ENCODE assay signal across 8 cellular contexts in the genomic region with DNA sequence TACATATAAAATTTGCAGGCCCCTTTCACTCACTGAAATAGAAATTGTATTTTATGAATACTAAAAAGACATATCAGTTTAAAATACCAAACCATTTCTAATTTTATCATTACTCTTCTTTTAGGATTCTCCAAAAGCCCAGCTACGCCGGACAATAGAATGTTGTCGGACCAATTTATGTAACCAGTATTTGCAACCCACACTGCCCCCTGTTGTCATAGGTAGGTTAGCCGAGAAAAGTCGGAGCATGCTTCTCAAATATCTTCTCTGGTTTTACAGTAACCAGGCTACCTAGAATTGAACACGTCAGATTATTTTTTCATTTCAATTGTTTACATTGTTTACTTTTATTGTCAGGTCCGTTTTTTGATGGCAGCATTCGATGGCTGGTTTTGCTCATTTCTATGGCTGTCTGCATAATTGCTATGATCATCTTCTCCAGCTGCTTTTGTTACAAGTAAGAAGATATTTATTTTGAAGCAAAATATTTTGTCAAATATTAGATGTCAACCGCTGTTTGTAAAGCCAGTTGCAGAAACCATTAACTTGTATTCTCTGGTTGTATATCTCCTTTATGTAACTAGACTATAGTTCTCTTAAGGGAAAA. TPM values are rescaled to one million over a fixed set of nuclear protein-coding genes. Genes with fewer than 3 reads are reported as not detected.
A peak's percentile ranks its signal among the peaks of the same experiment; 100 is the strongest.
DNase-seq lines count a peak whose midpoint lies in the region; ATAC-seq and TF ChIP-seq lines count a peak whose summit lies in the region.

No MANE protein-coding gene starts in this region.

- POLR2A ChIA-PET in AG04450 (lab: Yijun Ruan, JAX) (no interaction called here), activated B cell treated with CpG ODN at 0.5 μM for 24 hours (lab: Charles Lee) (interaction anchor here (1.3 to 1.7 kb wide), 2 partner anchors 188 to 500 kb away, joined by 4 to 9 read pairs; no protein-coding TSS in a partner anchor)

- H3K9me3 ChIP-seq in AG04450 (ENCODE audit: control insufficient read depth, insufficient read depth, low read length) = no peaks in the 10 kb centered on the region
- no peaks in the 10 kb centered on the region for H3K9me3 ChIP-seq in testis

- peaks cover 11% of the 10 kb centered on the region for H3K4me1 ChIP-seq in testis

- no peaks in the 10 kb centered on the region for H3K36me3 ChIP-seq in testis (ENCODE audit: low read depth, missing control alignments)

- H3K27me3 Mint-ChIP-seq in activated B cell treated with CpG ODN at 0.5 μM for 24 hours = no peaks in the 10 kb centered on the region

- H3K36me3 Mint-ChIP-seq in activated B cell treated with CpG ODN at 0.5 μM for 24 hours (ENCODE audit: low read depth) = peaks cover 6% of the 10 kb centered on the region

- H3K4me1 Mint-ChIP-seq in activated B cell treated with CpG ODN at 0.5 μM for 24 hours = no peaks in the 10 kb centered on the region

- TF ChIP-seq POLR2A in erythroblast (IDR thresholded peaks at IDR 0.05; ENCODE audit: low read length) = no peak
- TF ChIP-seq POLR2A in testis (IDR thresholded peaks at IDR 0.05) = no peak

- WGBS in testis, 2 donors = 27 to 34% methylated on average over 9 of the region's 9 CpGs

- no peak overlapping the region for H3K27ac Mint-ChIP-seq in activated B cell treated with CpG ODN at 0.5 μM for 24 hours

- DNase-seq in AG04450 (ENCODE audit: low read depth, low spot score) (no peak), NCI-H1694 (lab: John Stamatoyannopoulos, UW) (peak; percentile 17), activated B cell treated with CpG ODN at 0.5 μM for 24 hours (no peak), erythroblast (lab: John Stamatoyannopoulos, UW) (peak; percentile 61 to 69), midbrain (lab: John Stamatoyannopoulos, UW) (peak; percentile 78), testis (peak; percentile 86)

- no peaks in the 10 kb centered on the region for H3K9me3 Mint-ChIP-seq in activated B cell treated with CpG ODN at 0.5 μM for 24 hours

- CTCF ChIA-PET in AG04450 (lab: Charles Lee) (interaction anchor here (0.7 to 6.1 kb wide), 23 partner anchors 9 to 215 kb away, joined by 3 to 72 read pairs (median 4); no protein-coding TSS in a partner anchor), activated B cell treated with CpG ODN at 0.5 μM for 24 hours (lab: Charles Lee) (interaction anchor here (0.7 to 4.5 kb wide), 9 partner anchors 9 to 500 kb away, joined by 3 to 31 read pairs (median 9); no protein-coding TSS in a partner anchor)

- ATAC-seq in activated B cell treated with CpG ODN at 0.5 μM for 24 hours (ENCODE audit: low read depth) (peak; percentile 45), GM18520 (IDR thresholded peaks at IDR 0.05; ENCODE audit: unreplicated experiment) (no peak)

- TF ChIP-seq CTCF in AG04450 (IDR thresholded peaks at IDR 0.05; ENCODE audit: low read depth, low read length) (peak; percentile 82), GM12874 (IDR thresholded peaks at IDR 0.05; ENCODE audit: insufficient read depth, low read depth, low read length) (peak; percentile 62; the same call in 1 of the 2 replicates), activated B cell treated with CpG ODN at 0.5 μM for 24 hours (IDR thresholded peaks at IDR 0.05) (peak; percentile 45), testis (IDR thresholded peaks at IDR 0.05) (peak; percentile 71 to 82 (median 78))

- H3K4me3 Mint-ChIP-seq in activated B cell treated with CpG ODN at 0.5 μM for 24 hours = no peak overlapping the region

- H3K4me3 ChIP-seq in AG04450 (ENCODE audit: low read depth, low read length) (no peak overlapping the region), testis (no peak overlapping the region)

- H3K27me3 ChIP-seq in AG04450 (ENCODE audit: control insufficient read depth, insufficient read depth, low read length) = no peaks in the 10 kb centered on the region
- H3K27me3 ChIP-seq in testis = no peaks in the 10 kb centered on the region

- no peak overlapping the region for H3K27ac ChIP-seq in AG04450 (ENCODE audit: low read depth, low read length)
- no peak overlapping the region for H3K27ac ChIP-seq in testis

- intact Hi-C loops in activated B cell treated with CpG ODN at 0.5 μM for 24 hours (cut with micrococcal nuclease) (loop anchor here (1.0 to 2.0 kb wide), 4 partner anchors 188 to 499 kb away; no protein-coding TSS in a partner anchor), testis (cut with DNase I; ENCODE audit: low total_unique reads) (loop anchor here (10.0 kb wide), 1 partner anchor 205 kb away; no protein-coding TSS in a partner anchor)

RNA-seq across cellular contexts. Expression of a gene that starts 57.6 kb away (rescaled TPM):
- polyA plus RNA-seq in AG04450 (2011; rRNA removed) (0.55 and 0.69 TPM in 2 replicates), testis (ENCODE audit: insufficient read depth, low read depth, low replicate concordance) (21.2 TPM)
- 0.28 and 1.6 TPM in 2 replicates for polyA minus RNA-seq in AG04450 (2011; rRNA and poly(A)+ RNA removed)
- total RNA-seq in activated B cell treated with CpG ODN at 0.5 μM for 24 hours (0.27 and 0.29 TPM in 2 replicates), testis (10 to 100 TPM; 14.9 to 19.1 TPM)

RNA-seq across cellular contexts. Expression of a gene that starts 58.6 kb away (rescaled TPM):
- 4.6 and 5.3 TPM in 2 replicates for polyA plus RNA-seq in AG04450 (2011; rRNA removed)
- polyA minus RNA-seq in AG04450 (2011; rRNA and poly(A)+ RNA removed) = 2.6 and 2.9 TPM in 2 replicates
- total RNA-seq in activated B cell treated with CpG ODN at 0.5 μM for 24 hours = not detected in 2 replicates
- total RNA-seq in testis = 1 to 10 TPM; 8.3 to 8.9 TPM
- 30.3 TPM for polyA plus RNA-seq in testis (ENCODE audit: insufficient read depth, low read depth, low replicate concordance)

Comparison
In these comparisons a context has a peak if more than half of its experiments do, and no peak if none do; other contexts are left out.
1. DNase-seq: peak in NCI-H1694 (single experiment), erythroblast (2 of 2), midbrain (single experiment) and testis (single experiment); none in AG04450 (single experiment) and activated B cell treated with CpG ODN at 0.5 μM for 24 hours (single experiment).
2. RNA of a gene that starts 57.6 kb away (total RNA-seq): 14.9 to 19.1 TPM in testis; 0.27 to 0.29 TPM in activated B cell treated with CpG ODN at 0.5 μM for 24 hours; every median in the first group is over 10 times any median in the second.
3. Peak in every context shown above with its lines, with median percentiles within 50 percentile points of each other: CTCF ChIP-seq.